In the genomic region with DNA sequence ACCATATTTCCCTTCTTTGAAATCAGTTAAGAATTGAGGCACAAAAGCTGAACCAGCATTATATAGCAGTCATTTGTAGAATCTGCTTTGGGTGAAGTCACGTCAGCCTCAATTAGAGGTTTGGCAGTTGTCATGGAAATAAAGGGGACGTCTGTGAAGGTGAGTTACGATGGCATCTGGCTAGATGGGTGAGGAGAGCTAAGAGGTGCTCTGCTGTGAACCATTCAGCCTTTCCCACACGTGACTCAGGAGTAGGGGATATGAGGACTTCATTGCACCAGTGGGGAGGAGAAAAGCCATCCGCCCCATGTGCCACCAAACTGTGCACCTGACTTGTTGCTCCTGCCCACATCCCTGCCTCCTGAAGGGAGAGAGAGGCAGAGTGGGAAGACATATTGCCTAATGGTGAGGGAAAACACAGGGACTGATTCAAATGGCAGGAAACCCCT, we compare ENCODE assay signal across 14 cellular contexts. TPM values are rescaled to one million over a fixed set of nuclear protein-coding genes. Genes with fewer than 3 reads are reported as not detected.
DNase-seq lines count a peak whose midpoint lies in the region; ATAC-seq and TF ChIP-seq lines count a peak whose summit lies in the region.
"Had no signal": no experiment of that assay in that cellular context is flagged by ENCODE, and none has a peak within 500 bp of the region (broad histone marks: within the 10 kb centered on the region; RNA-seq: fewer than 3 reads in every experiment).

No MANE protein-coding gene starts in this region.

- H3K36me3 ChIP-seq in Loucy (ENCODE audit: insufficient read depth, low read length) (peaks cover 30% of the 10 kb centered on the region; the same call in 1 of the 2 replicates), psoas muscle (ENCODE audit: insufficient read depth in 1 of 2, low read depth in 1 of 2) (peaks cover 3 to 47% of the 10 kb centered on the region in 2 donors), smooth muscle cell (ENCODE audit: low read depth) (no peaks in the 10 kb centered on the region)

- no peaks in the 10 kb centered on the region for H3K9me3 ChIP-seq in Loucy (ENCODE audit: insufficient read depth, low read depth, low read length)
- no peaks in the 10 kb centered on the region for H3K9me3 ChIP-seq in psoas muscle
- no peaks in the 10 kb centered on the region for H3K9me3 ChIP-seq in smooth muscle cell (replicated peaks; ENCODE audit: low read depth)
- H3K9me3 ChIP-seq: breast epithelium, MG63, thoracic aorta had no signal

- DNase-seq in activated T-cell treated with anti-CD3 and anti-CD28 coated beads, Interleukin-2, amount 50 U/mL, for 72 hours, result peak; percentile 6 to 11
- no peak for DNase-seq in activated T-cell treated with anti-CD3 and anti-CD28 coated beads for 4 hours
- no peak for DNase-seq in activated naive CD4-positive, alpha-beta T cell treated with anti-CD3 and anti-CD28 coated beads, Interleukin-2, amount 50 U/mL, for 72 hours (ENCODE audit: low spot score in 2 of 2)
- DNase-seq in psoas muscle, result no peak
- DNase-seq in omental fat pad (ENCODE audit: low spot score), result no peak
- no peak for DNase-seq in smooth muscle cell (lab: John Stamatoyannopoulos, UW; ENCODE audit: unreplicated experiment)
- DNase-seq: activated CD4-positive, alpha-beta T cell treated with anti-CD3 and anti-CD28 coated beads for 1 hour; foreskin keratinocyte; MG63; NCI-H2081 treated with DMSO at 0.1 percent for 48 hours had no signal

- H2AFZ ChIP-seq in Loucy (ENCODE audit: low read length) (no peak overlapping the region), smooth muscle cell (ENCODE audit: low read depth) (no peak overlapping the region)

- H3K27me3 ChIP-seq in Loucy (ENCODE audit: insufficient read depth, low read length, poor library complexity, severe bottlenecking) (no peaks in the 10 kb centered on the region), psoas muscle (ENCODE audit: insufficient read depth in 3 of 3, low read length in 2 of 3) (no peaks in the 10 kb centered on the region), smooth muscle cell (ENCODE audit: low read depth) (no peaks in the 10 kb centered on the region)
- H3K27me3 ChIP-seq: breast epithelium, foreskin keratinocyte, MG63 had no signal

- ATAC-seq in activated T-cell treated with anti-CD3 and anti-CD28 coated beads, Interleukin-2, amount 50 U/mL, for 72 hours (replicated peaks in 1 of 2), result peak in 1 of 2 donors; percentile 18
- ATAC-seq in activated naive CD4-positive, alpha-beta T cell treated with anti-CD3 and anti-CD28 coated beads, Interleukin-2, amount 50 U/mL, for 72 hours, result peak in 1 of 2 donors; percentile 3
- ATAC-seq in psoas muscle (no peak), omental fat pad (ENCODE audit: low FRiP score) (no peak), esophagus mucosa (no peak)
- ATAC-seq: foreskin keratinocyte had no signal

- H3F3A ChIP-seq in Loucy (ENCODE audit: low read depth) (peaks cover 11% of the 10 kb centered on the region; the same call in 1 of the 2 replicates), smooth muscle cell (ENCODE audit: low read depth) (no peaks in the 10 kb centered on the region)

- peaks cover 0 to 3% of the 10 kb centered on the region in 2 donors for H3K9me3 Mint-ChIP-seq in activated T-cell treated with anti-CD3 and anti-CD28 coated beads, Interleukin-2, amount 50 U/mL, for 72 hours
- peaks cover 20 to 22% of the 10 kb centered on the region in 2 donors for H3K9me3 Mint-ChIP-seq in activated naive CD4-positive, alpha-beta T cell treated with anti-CD3 and anti-CD28 coated beads, Interleukin-2, amount 50 U/mL, for 72 hours

- peaks cover 37% of the 10 kb centered on the region for H3K79me2 ChIP-seq in Loucy (ENCODE audit: insufficient read depth, low read length)
- peaks cover 15% of the 10 kb centered on the region for H3K79me2 ChIP-seq in smooth muscle cell (ENCODE audit: low read depth)

- 45 to 70% (median 48%) methylated on average over 5 of the region's 5 CpGs for WGBS in psoas muscle, 3 donors
- WGBS in smooth muscle cell (ENCODE audit: low lambda C conversion rate), result 75% methylated on average over 5 of the region's 5 CpGs

- peak overlapping the region; percentile 75 for H3K4me3 ChIP-seq in Loucy (ENCODE audit: low read length, poor library complexity, severe bottlenecking)
- H3K4me3 ChIP-seq in psoas muscle, result no peak overlapping the region
- no peak overlapping the region for H3K4me3 ChIP-seq in smooth muscle cell
- H3K4me3 ChIP-seq: breast epithelium, MG63, thoracic aorta had no signal

- intact Hi-C loops in psoas muscle (cut with DNase I), result loop anchor here (5.0 kb wide), 3 partner anchors 43 to 193 kb away; partner anchors contain the start of genes HDGFL3 (in 1 of the 2) and TM6SF1 (in 1 of the 2)

- H3K4me2 ChIP-seq in Loucy (ENCODE audit: low read depth, low read length, poor library complexity, severe bottlenecking) (peak overlapping the region; percentile 97), smooth muscle cell (no peak overlapping the region)

- peaks cover 53% of the 10 kb centered on the region for H3K4me1 Mint-ChIP-seq in activated T-cell treated with anti-CD3 and anti-CD28 coated beads, Interleukin-2, amount 50 U/mL, for 72 hours (ENCODE audit: low read depth)

- H4K20me1 ChIP-seq in Loucy (ENCODE audit: insufficient read depth, low read length, poor library complexity, severe bottlenecking), result peaks cover 16% of the 10 kb centered on the region
- no peaks in the 10 kb centered on the region for H4K20me1 ChIP-seq in smooth muscle cell (ENCODE audit: low read depth)

- no peaks in the 10 kb centered on the region for H3K9me2 ChIP-seq in Loucy (replicated peaks; ENCODE audit: low read depth, low read length)

- H3K27ac ChIP-seq in psoas muscle, result peak overlapping the region; percentile 37
- H3K27ac ChIP-seq in smooth muscle cell (ENCODE audit: low read depth), result no peak overlapping the region
- H3K27ac ChIP-seq: breast epithelium, foreskin keratinocyte, thoracic aorta had no signal

- H3K4me1 ChIP-seq in Loucy (ENCODE audit: insufficient read depth, low read length, poor library complexity, severe bottlenecking), result peaks cover 38% of the 10 kb centered on the region
- peaks cover 18% of the 10 kb centered on the region for H3K4me1 ChIP-seq in psoas muscle
- H3K4me1 ChIP-seq in smooth muscle cell (ENCODE audit: low read depth), result peaks cover 15% of the 10 kb centered on the region

- H3K27me3 Mint-ChIP-seq in activated T-cell treated with anti-CD3 and anti-CD28 coated beads, Interleukin-2, amount 50 U/mL, for 72 hours (ENCODE audit: low read depth), result no peaks in the 10 kb centered on the region

- no peak overlapping the region for H3K9ac ChIP-seq in Loucy (ENCODE audit: low read depth, low read length, poor library complexity, severe bottlenecking)
- no peak overlapping the region for H3K9ac ChIP-seq in smooth muscle cell (ENCODE audit: low read depth)

- TF ChIP-seq CTCF in Loucy (conservative IDR thresholded peaks at IDR 0.05; ENCODE audit: low read length) (no peak), psoas muscle (IDR thresholded peaks at IDR 0.05) (no peak), omental fat pad (IDR thresholded peaks at IDR 0.05) (no peak), smooth muscle cell (IDR thresholded peaks at IDR 0.05; ENCODE audit: borderline replicate concordance, insufficient read depth, poor library complexity, severe bottlenecking) (no peak)

- peak overlapping the region in 1 of 2 donors; percentile 11 for H3K4me3 Mint-ChIP-seq in activated T-cell treated with anti-CD3 and anti-CD28 coated beads, Interleukin-2, amount 50 U/mL, for 72 hours

- no peak overlapping the region for H3K27ac Mint-ChIP-seq in activated T-cell treated with anti-CD3 and anti-CD28 coated beads, Interleukin-2, amount 50 U/mL, for 72 hours
- peak overlapping the region; percentile 41 to 93 for H3K27ac Mint-ChIP-seq in activated naive CD4-positive, alpha-beta T cell treated with anti-CD3 and anti-CD28 coated beads, Interleukin-2, amount 50 U/mL, for 72 hours

- H3K36me3 Mint-ChIP-seq in activated T-cell treated with anti-CD3 and anti-CD28 coated beads, Interleukin-2, amount 50 U/mL, for 72 hours (ENCODE audit: insufficient read depth in 2 of 2), result peaks cover 8 to 10% of the 10 kb centered on the region in 2 donors
- peaks cover 27 to 36% of the 10 kb centered on the region in 2 donors for H3K36me3 Mint-ChIP-seq in activated naive CD4-positive, alpha-beta T cell treated with anti-CD3 and anti-CD28 coated beads, Interleukin-2, amount 50 U/mL, for 72 hours

RNA-seq across cellular contexts. Expression of gene C15orf40, which starts 2.8 kb away (rescaled TPM):
- total RNA-seq in activated T-cell treated with anti-CD3 and anti-CD28 coated beads, Interleukin-2, amount 50 U/mL, for 72 hours, result 10 to 100 TPM; 31.5 to 40.8 TPM
- total RNA-seq in activated naive CD4-positive, alpha-beta T cell treated with anti-CD3 and anti-CD28 coated beads, Interleukin-2, amount 50 U/mL, for 72 hours, result 10 to 100 TPM; 18.1 to 26.3 TPM
- 10 to 100 TPM in 3 of 4 donors, 1 to 10 TPM in 1; 6.3 to 11.4 (median 11.2) TPM for total RNA-seq in psoas muscle
- 10 to 100 TPM; 11.3 to 16.2 (median 12.2) TPM for polyA plus RNA-seq in psoas muscle
- total RNA-seq in omental fat pad, result 10 to 100 TPM in 2 of 4 donors, 1 to 10 TPM in 2; 8.5 to 13.1 (median 10.3) TPM
- 18.7 TPM for total RNA-seq in esophagus mucosa
- total RNA-seq in smooth muscle cell, result 4.2 and 14.3 TPM in 2 replicates
- polyA plus RNA-seq in smooth muscle cell, result 19.3 and 29.0 TPM in 2 replicates

RNA-seq across cellular contexts. Expression of gene RAMAC, which starts 28.2 kb away (rescaled TPM):
- 10 to 100 TPM; 14.0 to 16.0 TPM for total RNA-seq in activated T-cell treated with anti-CD3 and anti-CD28 coated beads, Interleukin-2, amount 50 U/mL, for 72 hours
- total RNA-seq in activated naive CD4-positive, alpha-beta T cell treated with anti-CD3 and anti-CD28 coated beads, Interleukin-2, amount 50 U/mL, for 72 hours, result 10 to 100 TPM; 20.1 to 20.3 TPM
- total RNA-seq in psoas muscle (10 to 100 TPM; 17.0 to 21.8 (median 19.9) TPM), omental fat pad (10 to 100 TPM; 12.3 to 19.9 (median 16.4) TPM), esophagus mucosa (22.5 TPM), smooth muscle cell (45.6 and 56.6 TPM in 2 replicates)
- polyA plus RNA-seq in psoas muscle (10 to 100 TPM; 23.8 to 43.3 (median 43.0) TPM), smooth muscle cell (59.2 and 61.1 TPM in 2 replicates)

RNA-seq across cellular contexts. Expression of gene BTBD1, which starts 52.8 kb away (rescaled TPM):
- 10 to 100 TPM; 65.0 to 65.7 TPM for total RNA-seq in activated T-cell treated with anti-CD3 and anti-CD28 coated beads, Interleukin-2, amount 50 U/mL, for 72 hours
- total RNA-seq in activated naive CD4-positive, alpha-beta T cell treated with anti-CD3 and anti-CD28 coated beads, Interleukin-2, amount 50 U/mL, for 72 hours, result 10 to 100 TPM; 47.7 to 64.7 TPM
- total RNA-seq in psoas muscle, result 100 to 1,000 TPM; 133 to 193 (median 157) TPM
- 100 to 1,000 TPM in 1 of 3 donors, 10 to 100 TPM in 2; 93.5 to 170 (median 98.9) TPM for polyA plus RNA-seq in psoas muscle
- total RNA-seq in omental fat pad, result 100 to 1,000 TPM in 1 of 4 donors, 10 to 100 TPM in 3; 56.9 to 104 (median 84.7) TPM
- total RNA-seq in esophagus mucosa, result 33.3 TPM
- 75.2 and 84.2 TPM in 2 replicates for total RNA-seq in smooth muscle cell
- polyA plus RNA-seq in smooth muscle cell, result 39.3 and 43.2 TPM in 2 replicates

Comparison
In these comparisons a context has a peak if more than half of its experiments do, and no peak if none do; other contexts are left out.
1. DNase-seq: peak in activated T-cell treated with anti-CD3 and anti-CD28 coated beads, Interleukin-2, amount 50 U/mL, for 72 hours (2 of 2); none in activated T-cell treated with anti-CD3 and anti-CD28 coated beads for 4 hours (single experiment), activated naive CD4-positive, alpha-beta T cell treated with anti-CD3 and anti-CD28 coated beads, Interleukin-2, amount 50 U/mL, for 72 hours (0 of 2), psoas muscle (0 of 2), omental fat pad (single experiment) and smooth muscle cell (single experiment).